In the genomic region with DNA sequence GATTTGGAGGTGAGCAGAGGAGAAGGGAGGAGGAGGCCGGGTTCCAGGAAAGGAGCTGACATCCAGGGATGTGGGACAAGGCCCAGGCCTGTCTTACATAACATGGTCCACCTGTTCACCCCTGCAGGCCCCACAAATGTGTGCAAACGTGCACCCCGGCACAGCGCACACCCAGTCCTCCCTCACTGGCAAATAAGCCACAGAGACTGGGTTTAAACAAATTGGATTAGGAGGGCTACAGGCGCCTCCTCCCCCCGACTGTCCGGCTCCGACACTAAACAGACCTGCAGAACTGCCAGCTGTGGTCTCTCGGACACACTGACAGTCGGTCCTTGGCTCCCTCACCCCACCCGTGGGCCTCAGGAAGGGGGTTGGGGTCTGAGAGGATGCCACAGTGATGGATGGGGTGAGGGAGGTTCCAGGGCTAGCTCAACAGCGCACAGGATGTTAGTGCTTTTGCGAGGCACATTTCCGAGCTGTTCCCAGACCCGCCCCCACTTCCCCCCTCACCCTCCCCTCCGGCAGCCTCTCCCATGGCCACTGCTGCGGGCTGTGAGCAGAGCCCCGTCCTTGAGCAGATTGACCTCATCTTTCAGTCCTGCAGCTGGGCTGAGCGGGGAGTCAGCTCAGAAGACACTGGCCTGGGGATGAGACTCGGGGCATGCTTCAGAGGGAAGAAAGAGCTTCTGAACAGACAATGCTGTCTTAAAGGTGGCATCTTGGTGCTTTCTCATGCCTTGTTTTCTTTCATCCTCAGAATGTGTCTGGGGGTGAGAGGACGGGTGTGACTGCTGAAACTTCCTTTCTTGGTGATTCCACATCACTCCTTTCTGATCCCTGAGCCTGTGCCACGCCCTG, we compare ENCODE assay signal across 10 cellular contexts. TPM values are rescaled to one million over a fixed set of nuclear protein-coding genes. Genes with fewer than 3 reads are reported as not detected.
DNase-seq lines count a peak whose midpoint lies in the region; TF ChIP-seq lines count a peak whose summit lies in the region.
"Had no signal": no experiment of that assay in that cellular context is flagged by ENCODE, and none has a peak within 500 bp of the region (broad histone marks: within the 10 kb centered on the region; RNA-seq: fewer than 3 reads in every experiment).

No MANE protein-coding gene starts in this region.

- H3K4me1 ChIP-seq in neuron (ENCODE audit: insufficient read depth, low read length) = peaks cover 25% of the 10 kb centered on the region

- POLR2A ChIA-PET in BJ (lab: Charles Lee) = interaction anchor here (0.7 to 1.0 kb wide), 3 partner anchors 12 to 23 kb away, joined by 3 to 7 read pairs (median 3); no protein-coding TSS in a partner anchor

- H3K36me3 ChIP-seq in BJ (ENCODE audit: control insufficient read depth, insufficient read depth, low read length) (peaks cover 60% of the 10 kb centered on the region), neuron (ENCODE audit: insufficient read depth, low read length) (no peaks in the 10 kb centered on the region)

- CTCF ChIA-PET in BJ (lab: Yijun Ruan, JAX) = interaction anchor here (1.0 to 4.5 kb wide), 7 partner anchors 12 to 56 kb away, joined by 3 to 22 read pairs (median 4); no protein-coding TSS in a partner anchor

- DNase-seq in BJ (ENCODE audit: low read depth) (peak; percentile 59), SHP77 treated with DMSO at 0.1 percent for 48 hours (lab: John Stamatoyannopoulos, UW) (peak; percentile 21), fibroblast of the aortic adventitia (ENCODE audit: low read depth) (peak; percentile 82), HuH-7 (ENCODE audit: low spot score) (no peak), NCI-H2196 treated with DMSO at 0.1 percent for 48 hours (lab: John Stamatoyannopoulos, UW; ENCODE audit: unreplicated experiment) (no peak), C1 segment of cervical spinal cord (lab: John Stamatoyannopoulos, UW) (no peak)
- no peak for DNase-seq in activated CD4-positive, alpha-beta T cell treated with anti-CD3 and anti-CD28 coated beads, Interleukin-2, amount 50 U/mL, for 4 hours
- DNase-seq: T-helper 2 cell had no signal

- H3K9me3 ChIP-seq in neuron (ENCODE audit: low read length) = no peaks in the 10 kb centered on the region

- TF ChIP-seq CTCF in BJ (IDR thresholded peaks at IDR 0.05; ENCODE audit: insufficient read depth, low read depth, low read length) (no peak), fibroblast of the aortic adventitia (IDR thresholded peaks at IDR 0.05; ENCODE audit: insufficient read depth, low read length) (no peak)

- H3K4me3 ChIP-seq in BJ (ENCODE audit: low read depth, low read length) = no peak overlapping the region
- H3K4me3 ChIP-seq in fibroblast of the aortic adventitia (ENCODE audit: low read depth, low read length) = no peak overlapping the region
- H3K4me3 ChIP-seq in neuron (ENCODE audit: low read length) = peak overlapping the region; percentile 12

- no peaks in the 10 kb centered on the region for H3K27me3 ChIP-seq in BJ (ENCODE audit: control insufficient read depth, insufficient read depth, low read length)
- no peaks in the 10 kb centered on the region for H3K27me3 ChIP-seq in neuron (ENCODE audit: insufficient read depth, low read length)

- peak overlapping the region; percentile 7 for H2AFZ ChIP-seq in neuron (ENCODE audit: low read depth, low read length)

RNA-seq across cellular contexts. Expression of a gene that starts 43.6 kb away (rescaled TPM):
- polyA plus RNA-seq in BJ (2011; rRNA removed) = 0.49 and 0.90 TPM in 2 replicates
- polyA minus RNA-seq in BJ (2011; rRNA and poly(A)+ RNA removed) = 0.93 and 1.1 TPM in 2 replicates
- total RNA-seq in fibroblast of the aortic adventitia (ENCODE audit: low replicate concordance) = not detected in 2 replicates
- total RNA-seq: epithelial cell of proximal tubule had no signal

Comparison
In these comparisons a context has a peak if more than half of its experiments do, and no peak if none do; other contexts are left out.
1. DNase-seq: peak in BJ (single experiment), SHP77 treated with DMSO at 0.1 percent for 48 hours (single experiment) and fibroblast of the aortic adventitia (single experiment); none in HuH-7 (single experiment), activated CD4-positive, alpha-beta T cell treated with anti-CD3 and anti-CD28 coated beads, Interleukin-2, amount 50 U/mL, for 4 hours (0 of 2), NCI-H2196 treated with DMSO at 0.1 percent for 48 hours (single experiment) and C1 segment of cervical spinal cord (0 of 14).